Comparison of ENCODE assay signal across 8 cellular contexts in genomic region chr7:92717601-92717981, GRCh38.
DNase-seq lines count a peak whose midpoint lies in the region; ATAC-seq and TF ChIP-seq lines count a peak whose summit lies in the region.

No MANE protein-coding gene starts in this region.

- peak overlapping the region; percentile 84 to 94 for H3K27ac ChIP-seq in thoracic aorta

- peaks cover 58% of the 10 kb centered on the region for H3K4me1 Mint-ChIP-seq in activated CD4-positive, alpha-beta T cell treated with anti-CD3 and anti-CD28 coated beads for 36 hours
- H3K4me1 Mint-ChIP-seq in activated T-helper 1 cell treated with anti-CD3 and anti-CD28 coated beads, Interleukin-12 subunit alpha, Interleukin-12 subunit beta, Interleukin-2, Interleukin-4 antibody, amounts not matched to agents 30 ng/mL and 10 ng/mL and 1 ng/mL, durations not matched to agents 14 hours and 24 hours and 36 hours (ENCODE audit: low read depth) = peaks cover 67% of the 10 kb centered on the region
- peaks cover 45% of the 10 kb centered on the region for H3K4me1 Mint-ChIP-seq in Caco-2 (ENCODE audit: low read depth, unreplicated experiment)

- no peak for TF ChIP-seq CTCF in thoracic aorta (IDR thresholded peaks at IDR 0.05)
- TF ChIP-seq CTCF in GM13976 (IDR thresholded peaks at IDR 0.05; ENCODE audit: borderline replicate concordance, control extremely low read depth, extremely low read depth, insufficient read depth, missing control alignments) = no peak
- no peak for TF ChIP-seq CTCF in Caco-2 (IDR thresholded peaks at IDR 0.05; ENCODE audit: insufficient read depth in 1 of 2, low read depth in 1 of 2, low read length in 1 of 2, severe bottlenecking in 1 of 2, unreplicated experiment in 1 of 2)

- H3K36me3 Mint-ChIP-seq in activated CD4-positive, alpha-beta T cell treated with anti-CD3 and anti-CD28 coated beads for 36 hours (ENCODE audit: low read depth) = peaks cover 56% of the 10 kb centered on the region
- peaks cover 57% of the 10 kb centered on the region for H3K36me3 Mint-ChIP-seq in activated T-helper 1 cell treated with anti-CD3 and anti-CD28 coated beads, Interleukin-12 subunit alpha, Interleukin-12 subunit beta, Interleukin-2, Interleukin-4 antibody, amounts not matched to agents 30 ng/mL and 10 ng/mL and 1 ng/mL, durations not matched to agents 14 hours and 24 hours and 36 hours (ENCODE audit: low read depth)
- H3K36me3 Mint-ChIP-seq in Caco-2 (ENCODE audit: insufficient read depth, unreplicated experiment) = peaks cover 71% of the 10 kb centered on the region

- ATAC-seq in activated CD4-positive, alpha-beta T cell treated with anti-CD3 and anti-CD28 coated beads for 36 hours = peak; percentile 4
- no peak for ATAC-seq in thoracic aorta (ENCODE audit: insufficient number of reproducible peaks, low FRiP score, low read depth)
- no peak for ATAC-seq in HG02588 (IDR thresholded peaks at IDR 0.05; ENCODE audit: unreplicated experiment)

- H3K9me3 Mint-ChIP-seq in activated CD4-positive, alpha-beta T cell treated with anti-CD3 and anti-CD28 coated beads for 36 hours (ENCODE audit: low read depth) = no peaks in the 10 kb centered on the region
- H3K9me3 Mint-ChIP-seq in activated T-helper 1 cell treated with anti-CD3 and anti-CD28 coated beads, Interleukin-12 subunit alpha, Interleukin-12 subunit beta, Interleukin-2, Interleukin-4 antibody, amounts not matched to agents 30 ng/mL and 10 ng/mL and 1 ng/mL, durations not matched to agents 14 hours and 24 hours and 36 hours = no peaks in the 10 kb centered on the region
- H3K9me3 Mint-ChIP-seq in Caco-2 (ENCODE audit: unreplicated experiment) = no peaks in the 10 kb centered on the region

- BruUV-seq in Caco-2 (replicated peaks; lab: Mats Ljungman, UMichigan) = no TSS peak

- H3K27me3 Mint-ChIP-seq in activated CD4-positive, alpha-beta T cell treated with anti-CD3 and anti-CD28 coated beads for 36 hours = no peaks in the 10 kb centered on the region
- H3K27me3 Mint-ChIP-seq in activated T-helper 1 cell treated with anti-CD3 and anti-CD28 coated beads, Interleukin-12 subunit alpha, Interleukin-12 subunit beta, Interleukin-2, Interleukin-4 antibody, amounts not matched to agents 30 ng/mL and 10 ng/mL and 1 ng/mL, durations not matched to agents 14 hours and 24 hours and 36 hours (ENCODE audit: insufficient read depth) = no peaks in the 10 kb centered on the region
- no peaks in the 10 kb centered on the region for H3K27me3 Mint-ChIP-seq in Caco-2 (ENCODE audit: insufficient read depth, unreplicated experiment)

- H3K9me3 ChIP-seq in thoracic aorta (no peaks in the 10 kb centered on the region), Caco-2 (no peaks in the 10 kb centered on the region)

- CTCF ChIA-PET in activated CD4-positive, alpha-beta T cell treated with anti-CD3 and anti-CD28 coated beads for 36 hours (lab: Charles Lee) = interaction anchor here (0.6 to 1.9 kb wide), 4 partner anchors 8 to 83 kb away, joined by 3 to 7 read pairs (median 3); no protein-coding TSS in a partner anchor
- CTCF ChIA-PET in Caco-2 (lab: Charles Lee) = no interaction called here

- H3K4me1 ChIP-seq in thoracic aorta (ENCODE audit: control insufficient read depth in 1 of 2, low read depth in 2 of 2) (peaks cover 6 to 33% of the 10 kb centered on the region in 2 donors), Caco-2 (peaks cover 7% of the 10 kb centered on the region)

- POLR2A ChIA-PET in activated CD4-positive, alpha-beta T cell treated with anti-CD3 and anti-CD28 coated beads for 36 hours (lab: Charles Lee) = interaction anchor here (0.6 to 2.1 kb wide), 7 partner anchors 12 to 115 kb away, joined by 3 to 8 read pairs (median 4); no protein-coding TSS in a partner anchor
- POLR2A ChIA-PET in Caco-2 (lab: Charles Lee) = no interaction called here

- no peak for DNase-seq in activated CD4-positive, alpha-beta T cell treated with anti-CD3 and anti-CD28 coated beads for 36 hours
- DNase-seq in activated CD4-positive, alpha-beta T cell treated with anti-CD3 and anti-CD28 coated beads, Interleukin-2, amount 50 U/mL, for 4 hours = no peak
- no peak for DNase-seq in activated T-helper 1 cell treated with anti-CD3 and anti-CD28 coated beads, Interleukin-12 subunit alpha, Interleukin-12 subunit beta, Interleukin-2, Interleukin-4 antibody, amounts not matched to agents 30 ng/mL and 10 ng/mL and 1 ng/mL, durations not matched to agents 14 hours and 24 hours and 36 hours (ENCODE audit: low spot score)
- DNase-seq in kidney glomerular epithelial cell (lab: John Stamatoyannopoulos, UW) = peak; percentile 68
- DNase-seq in thoracic aorta (ENCODE audit: low spot score) = no peak
- DNase-seq in GM13976 (ENCODE audit: low spot score) = no peak
- DNase-seq in Caco-2 = no peak

- H3K4me3 Mint-ChIP-seq in activated CD4-positive, alpha-beta T cell treated with anti-CD3 and anti-CD28 coated beads for 36 hours = peak overlapping the region; percentile 66
- peak overlapping the region; percentile 81 for H3K4me3 Mint-ChIP-seq in activated T-helper 1 cell treated with anti-CD3 and anti-CD28 coated beads, Interleukin-12 subunit alpha, Interleukin-12 subunit beta, Interleukin-2, Interleukin-4 antibody, amounts not matched to agents 30 ng/mL and 10 ng/mL and 1 ng/mL, durations not matched to agents 14 hours and 24 hours and 36 hours
- no peak overlapping the region for H3K4me3 Mint-ChIP-seq in Caco-2 (ENCODE audit: unreplicated experiment)

- peak overlapping the region; percentile 85 for H3K27ac Mint-ChIP-seq in activated CD4-positive, alpha-beta T cell treated with anti-CD3 and anti-CD28 coated beads for 36 hours
- peak overlapping the region; percentile 85 for H3K27ac Mint-ChIP-seq in activated T-helper 1 cell treated with anti-CD3 and anti-CD28 coated beads, Interleukin-12 subunit alpha, Interleukin-12 subunit beta, Interleukin-2, Interleukin-4 antibody, amounts not matched to agents 30 ng/mL and 10 ng/mL and 1 ng/mL, durations not matched to agents 14 hours and 24 hours and 36 hours
- H3K27ac Mint-ChIP-seq in Caco-2 (ENCODE audit: unreplicated experiment) = no peak overlapping the region

- intact Hi-C loops in activated CD4-positive, alpha-beta T cell treated with anti-CD3 and anti-CD28 coated beads for 36 hours (cut with DNase I, micrococcal nuclease) = no loop called here
- intact Hi-C loops in activated T-helper 1 cell treated with anti-CD3 and anti-CD28 coated beads, Interleukin-12 subunit alpha, Interleukin-12 subunit beta, Interleukin-2, Interleukin-4 antibody, amounts not matched to agents 30 ng/mL and 10 ng/mL and 1 ng/mL, durations not matched to agents 14 hours and 24 hours and 36 hours (cut with micrococcal nuclease) = loop anchor here (2.0 to 5.0 kb wide), 2 partner anchors 15 to 190 kb away; partner anchors contain the start of genes PEX1 and RBM48
- intact Hi-C loops in Caco-2 (cut with micrococcal nuclease; ENCODE audit: unreplicated experiment) = no loop called here

- peak overlapping the region; percentile 76 for H3K4me3 ChIP-seq in thoracic aorta
- H3K4me3 ChIP-seq in Caco-2 (ENCODE audit: low read depth, low read length) = no peak overlapping the region

- H3K27me3 ChIP-seq in thoracic aorta (replicated peaks; ENCODE audit: insufficient read depth) = no peaks in the 10 kb centered on the region
- no peaks in the 10 kb centered on the region for H3K27me3 ChIP-seq in Caco-2 (replicated peaks; ENCODE audit: control insufficient read depth, insufficient read depth, low read length)

- H3K36me3 ChIP-seq in thoracic aorta (no peaks in the 10 kb centered on the region), Caco-2 (ENCODE audit: control insufficient read depth, insufficient read depth, low read length) (no peaks in the 10 kb centered on the region; the same call in 1 of the 2 replicates)

- in situ Hi-C loops in GM13976 (cut with MboI; ENCODE audit: low sequenced_read_pairs, unreplicated experiment) = no loop called here
